ENCODE assay signal across 18 cellular contexts in the genomic region with DNA sequence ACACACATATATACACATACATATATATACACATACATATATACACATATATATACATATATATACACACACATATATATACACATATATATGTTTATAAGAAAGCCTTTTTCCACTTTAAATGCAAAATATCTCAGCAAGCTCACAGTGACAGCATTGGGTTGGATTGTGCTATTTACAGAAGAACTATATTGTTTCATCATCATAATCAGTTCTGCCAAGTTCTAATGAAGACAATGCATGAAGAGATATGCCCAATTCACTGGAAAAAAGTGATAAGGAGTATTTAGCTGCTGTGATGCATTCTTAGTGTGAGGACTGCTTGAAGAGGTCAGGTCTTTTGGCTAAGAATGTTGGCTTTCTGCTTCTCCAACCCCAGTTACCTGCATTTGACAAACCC. TPM values are rescaled to one million over a fixed set of nuclear protein-coding genes. Genes with fewer than 3 reads are reported as not detected.
"Had no signal": no experiment of that assay in that cellular context is flagged by ENCODE, and none has a peak within 500 bp of the region (broad histone marks: within the 10 kb centered on the region; RNA-seq: fewer than 3 reads in every experiment).

No MANE protein-coding gene starts in this region.

- H3K27ac ChIP-seq: foreskin keratinocyte, ovary, thoracic aorta, upper lobe of right lung had no signal

- DNase-seq: activated CD4-positive, alpha-beta memory T cell treated with anti-CD3 and anti-CD28 coated beads, Interleukin-2, amount 10 ng/mL, durations not matched to agents 7 days and 5 days; activated CD4-positive, alpha-beta T cell treated with anti-CD3 and anti-CD28 coated beads for 4 hours; activated effector memory CD4-positive, alpha-beta T cell treated with anti-CD3 and anti-CD28 coated beads, Interleukin-2, amount 50 U/mL, for 16 hours; activated T-cell treated with anti-CD3 and anti-CD28 coated beads, Interleukin-2, amount 50 U/mL, for 48 hours; amniotic stem cell; effector memory CD4-positive, alpha-beta T cell; foreskin keratinocyte; head of caudate nucleus; immature natural killer cell; mammary epithelial cell; naive B cell; ovary; stimulated activated CD4-positive, alpha-beta T cell treated with anti-CD3 and anti-CD28 coated beads, Interleukin-12 subunit alpha, Interleukin-12 subunit beta, amount 100 ng/mL, for 4 hours; stimulated activated CD4-positive, alpha-beta T cell treated with anti-CD3 and anti-CD28 coated beads, Interleukin-2, amount 100 ng/mL, for 24 hours; stomach; upper lobe of right lung had no signal

- H3K4me3 ChIP-seq: ovary, stomach, thoracic aorta, upper lobe of right lung had no signal

- H3K9me3 ChIP-seq: ovary, stomach, thoracic aorta, upper lobe of right lung had no signal

- H3K4me1 ChIP-seq: foreskin keratinocyte, stomach, upper lobe of right lung had no signal

- ATAC-seq: foreskin keratinocyte, upper lobe of right lung, WTC11 had no signal

- H3K27me3 ChIP-seq: ovary, stomach, upper lobe of right lung had no signal

RNA-seq across cellular contexts. Expression of a gene that starts 54.4 kb away (rescaled TPM):
- total RNA-seq: activated CD4-positive, alpha-beta memory T cell treated with anti-CD3 and anti-CD28 coated beads, Interleukin-2, amount 10 ng/mL, durations not matched to agents 7 days and 5 days; foreskin keratinocyte had no signal
- polyA plus RNA-seq: foreskin keratinocyte, immature natural killer cell had no signal
